ENCODE assay signal across 8 cellular contexts in genomic region chr7:25180592-25180923, GRCh38. TPM values are rescaled to one million over a fixed set of nuclear protein-coding genes. Genes with fewer than 3 reads are reported as not detected.
DNase-seq lines count a peak whose midpoint lies in the region; ATAC-seq and TF ChIP-seq lines count a peak whose summit lies in the region.

No MANE protein-coding gene starts in this region.

- peaks cover 10% of the 10 kb centered on the region for H3K4me1 Mint-ChIP-seq in activated T-cell treated with anti-CD3 and anti-CD28 coated beads, Interleukin-2, amount 50 U/mL, for 72 hours (ENCODE audit: low read depth)
- H3K4me1 Mint-ChIP-seq in natural killer cell treated with Interleukin-12 subunit alpha and Interleukin-12 subunit beta and Interleukin-15 and Interleukin-18, amount 100 ng/mL, for 72 hours (ENCODE audit: low read depth in 2 of 2) = peaks cover 6 to 10% of the 10 kb centered on the region in 2 donors

- H3K36me3 ChIP-seq in brain microvascular endothelial cell (replicated peaks) = no peaks in the 10 kb centered on the region

- peaks cover 0 to 2% of the 10 kb centered on the region in 2 donors for H3K36me3 Mint-ChIP-seq in activated T-cell treated with anti-CD3 and anti-CD28 coated beads, Interleukin-2, amount 50 U/mL, for 72 hours (ENCODE audit: insufficient read depth in 2 of 2)
- no peaks in the 10 kb centered on the region for H3K36me3 Mint-ChIP-seq in natural killer cell treated with Interleukin-12 subunit alpha and Interleukin-12 subunit beta and Interleukin-15 and Interleukin-18, amount 100 ng/mL, for 72 hours

- H3K27ac ChIP-seq in brain microvascular endothelial cell = no peak overlapping the region

- TF ChIP-seq CTCF in brain microvascular endothelial cell (IDR thresholded peaks at IDR 0.05; ENCODE audit: low read depth, low read length, missing control alignments) = no peak

- peak overlapping the region; percentile 85 to 89 for H3K4me3 Mint-ChIP-seq in activated T-cell treated with anti-CD3 and anti-CD28 coated beads, Interleukin-2, amount 50 U/mL, for 72 hours
- peak overlapping the region; percentile 81 for H3K4me3 Mint-ChIP-seq in natural killer cell treated with Interleukin-12 subunit alpha and Interleukin-12 subunit beta and Interleukin-15 and Interleukin-18, amount 100 ng/mL, for 72 hours

- DNase-seq in activated T-cell treated with anti-CD3 and anti-CD28 coated beads, Interleukin-2, amount 50 U/mL, for 72 hours = no peak
- DNase-seq in activated T-cell treated with anti-CD3 and anti-CD28 coated beads, Interleukin-2, amount 50 U/mL, for 48 hours = no peak
- DNase-seq in brain microvascular endothelial cell (no peak), cortex of kidney (lab: John Stamatoyannopoulos, UW) (no peak), ecto neural progenitor cell (ENCODE audit: low spot score) (no peak), NCI-H510A treated with DMSO at 0.1 percent for 48 hours (lab: John Stamatoyannopoulos, UW) (no peak)
- no peak for DNase-seq in natural killer cell treated with Interleukin-12 subunit alpha and Interleukin-12 subunit beta and Interleukin-15 and Interleukin-18, amount 100 ng/mL, for 72 hours (ENCODE audit: low spot score)

- in situ Hi-C loops in brain microvascular endothelial cell (cut with HindIII; ENCODE audit: low pct_ligation_motif_present, low sequenced_read_pairs) = no loop called here

- peak overlapping the region; percentile 81 for H3K4me3 ChIP-seq in brain microvascular endothelial cell (ENCODE audit: low read depth, low read length)

- H3K27me3 ChIP-seq in brain microvascular endothelial cell (replicated peaks) = no peaks in the 10 kb centered on the region

- peak; percentile 1 to 36 for ATAC-seq in activated T-cell treated with anti-CD3 and anti-CD28 coated beads, Interleukin-2, amount 50 U/mL, for 72 hours (replicated peaks in 1 of 2)
- peak; percentile 30 for ATAC-seq in HG03457 (IDR thresholded peaks at IDR 0.05; ENCODE audit: unreplicated experiment)
- ATAC-seq in natural killer cell treated with Interleukin-12 subunit alpha and Interleukin-12 subunit beta and Interleukin-15 and Interleukin-18, amount 100 ng/mL, for 72 hours = no peak

- H3K27me3 Mint-ChIP-seq in activated T-cell treated with anti-CD3 and anti-CD28 coated beads, Interleukin-2, amount 50 U/mL, for 72 hours (ENCODE audit: low read depth) = no peaks in the 10 kb centered on the region
- H3K27me3 Mint-ChIP-seq in natural killer cell treated with Interleukin-12 subunit alpha and Interleukin-12 subunit beta and Interleukin-15 and Interleukin-18, amount 100 ng/mL, for 72 hours = peaks cover 9 to 14% of the 10 kb centered on the region in 2 donors

- no peaks in the 10 kb centered on the region for H3K9me3 Mint-ChIP-seq in activated T-cell treated with anti-CD3 and anti-CD28 coated beads, Interleukin-2, amount 50 U/mL, for 72 hours
- no peaks in the 10 kb centered on the region for H3K9me3 Mint-ChIP-seq in natural killer cell treated with Interleukin-12 subunit alpha and Interleukin-12 subunit beta and Interleukin-15 and Interleukin-18, amount 100 ng/mL, for 72 hours

- peak overlapping the region; percentile 58 for H3K27ac Mint-ChIP-seq in activated T-cell treated with anti-CD3 and anti-CD28 coated beads, Interleukin-2, amount 50 U/mL, for 72 hours
- peak overlapping the region; percentile 53 to 76 for H3K27ac Mint-ChIP-seq in natural killer cell treated with Interleukin-12 subunit alpha and Interleukin-12 subunit beta and Interleukin-15 and Interleukin-18, amount 100 ng/mL, for 72 hours

RNA-seq across cellular contexts. Expression of gene NPVF, which starts 47.7 kb away (rescaled TPM):
- total RNA-seq in activated T-cell treated with anti-CD3 and anti-CD28 coated beads, Interleukin-2, amount 50 U/mL, for 72 hours = not detected
- total RNA-seq in natural killer cell treated with Interleukin-12 subunit alpha and Interleukin-12 subunit beta and Interleukin-15 and Interleukin-18, amount 100 ng/mL, for 72 hours = not detected

RNA-seq across cellular contexts. Expression of gene CYCS, which starts 55.5 kb away (rescaled TPM):
- 100 to 1,000 TPM; 147 to 158 TPM for total RNA-seq in activated T-cell treated with anti-CD3 and anti-CD28 coated beads, Interleukin-2, amount 50 U/mL, for 72 hours
- 100 to 1,000 TPM; 191 to 253 TPM for total RNA-seq in natural killer cell treated with Interleukin-12 subunit alpha and Interleukin-12 subunit beta and Interleukin-15 and Interleukin-18, amount 100 ng/mL, for 72 hours

Comparison
In these comparisons a context has a peak if more than half of its experiments do, and no peak if none do; other contexts are left out.
1. ATAC-seq: peak in activated T-cell treated with anti-CD3 and anti-CD28 coated beads, Interleukin-2, amount 50 U/mL, for 72 hours (2 of 2) and HG03457 (single experiment); none in natural killer cell treated with Interleukin-12 subunit alpha and Interleukin-12 subunit beta and Interleukin-15 and Interleukin-18, amount 100 ng/mL, for 72 hours (0 of 2).